In the genomic region with DNA sequence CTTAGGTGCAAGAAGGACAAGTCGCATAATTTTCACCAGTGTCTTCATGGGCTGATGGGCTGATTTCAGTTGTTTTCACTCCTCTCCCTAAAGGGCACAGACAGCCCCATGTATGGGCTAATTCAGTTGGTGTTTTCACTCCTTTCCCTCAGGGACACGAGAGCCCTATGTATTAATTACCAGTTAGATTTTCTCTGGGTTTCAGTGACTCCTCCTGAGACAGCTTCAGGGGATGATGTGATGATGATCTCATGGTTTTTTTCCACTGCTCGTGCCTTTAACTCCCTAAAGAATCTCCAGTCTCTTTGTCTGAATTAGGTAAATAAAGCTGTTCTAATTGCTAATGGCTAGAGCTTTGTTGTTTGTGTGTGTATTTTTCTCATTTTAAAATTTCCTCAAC, we compare ENCODE assay signal across 1 cellular context.
TF ChIP-seq lines count a peak whose summit lies in the region.

No MANE protein-coding gene starts in this region.

TF ChIP-seq in IMR-90, 13 proteins besides CTCF, POLR2A, EP300 and RAD21:
- no peak for TF ChIP-seq RCOR1 (IDR thresholded peaks at IDR 0.05; ENCODE audit: insufficient replicate concordance, low read length)
- TF ChIP-seq, protein P1, sequence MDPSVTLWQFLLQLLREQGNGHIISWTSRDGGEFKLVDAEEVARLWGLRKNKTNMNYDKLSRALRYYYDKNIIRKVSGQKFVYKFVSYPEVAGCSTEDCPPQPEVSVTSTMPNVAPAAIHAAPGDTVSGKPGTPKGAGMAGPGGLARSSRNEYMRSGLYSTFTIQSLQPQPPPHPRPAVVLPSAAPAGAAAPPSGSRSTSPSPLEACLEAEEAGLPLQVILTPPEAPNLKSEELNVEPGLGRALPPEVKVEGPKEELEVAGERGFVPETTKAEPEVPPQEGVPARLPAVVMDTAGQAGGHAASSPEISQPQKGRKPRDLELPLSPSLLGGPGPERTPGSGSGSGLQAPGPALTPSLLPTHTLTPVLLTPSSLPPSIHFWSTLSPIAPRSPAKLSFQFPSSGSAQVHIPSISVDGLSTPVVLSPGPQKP (IDR thresholded peaks at IDR 0.05; ENCODE audit: borderline replicate concordance, low read depth, low read length), result no peak
- no peak for TF ChIP-seq RFX5 (IDR thresholded peaks at IDR 0.05; ENCODE audit: low read depth, low read length)
- no peak for TF ChIP-seq MAZ (IDR thresholded peaks at IDR 0.05; ENCODE audit: borderline replicate concordance, low read depth, low read length)
- TF ChIP-seq FOS (IDR thresholded peaks at IDR 0.05; ENCODE audit: low read depth, low read length), result no peak
- no peak for TF ChIP-seq BHLHE40 (IDR thresholded peaks at IDR 0.05; ENCODE audit: low read depth, low read length)
- TF ChIP-seq, protein P2, sequence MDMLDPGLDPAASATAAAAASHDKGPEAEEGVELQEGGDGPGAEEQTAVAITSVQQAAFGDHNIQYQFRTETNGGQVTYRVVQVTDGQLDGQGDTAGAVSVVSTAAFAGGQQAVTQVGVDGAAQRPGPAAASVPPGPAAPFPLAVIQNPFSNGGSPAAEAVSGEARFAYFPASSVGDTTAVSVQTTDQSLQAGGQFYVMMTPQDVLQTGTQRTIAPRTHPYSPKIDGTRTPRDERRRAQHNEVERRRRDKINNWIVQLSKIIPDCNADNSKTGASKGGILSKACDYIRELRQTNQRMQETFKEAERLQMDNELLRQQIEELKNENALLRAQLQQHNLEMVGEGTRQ (IDR thresholded peaks at IDR 0.05; ENCODE audit: low read depth, low read length), result no peak
- TF ChIP-seq NFE2L2 (IDR thresholded peaks at IDR 0.05; ENCODE audit: low read depth, low read length), result no peak
- no peak for TF ChIP-seq CHD1 (IDR thresholded peaks at IDR 0.05; ENCODE audit: low read depth, low read length)
- TF ChIP-seq SMC3 (IDR thresholded peaks at IDR 0.05; ENCODE audit: low read depth, low read length), result no peak
- no peak for TF ChIP-seq MAFK (IDR thresholded peaks at IDR 0.05; ENCODE audit: low read depth, low read length)
- no peak for TF ChIP-seq CEBPB (IDR thresholded peaks at IDR 0.05; ENCODE audit: low read depth, low read length)
